Comparison of ENCODE assay signal across 8 cellular contexts in the genomic region with DNA sequence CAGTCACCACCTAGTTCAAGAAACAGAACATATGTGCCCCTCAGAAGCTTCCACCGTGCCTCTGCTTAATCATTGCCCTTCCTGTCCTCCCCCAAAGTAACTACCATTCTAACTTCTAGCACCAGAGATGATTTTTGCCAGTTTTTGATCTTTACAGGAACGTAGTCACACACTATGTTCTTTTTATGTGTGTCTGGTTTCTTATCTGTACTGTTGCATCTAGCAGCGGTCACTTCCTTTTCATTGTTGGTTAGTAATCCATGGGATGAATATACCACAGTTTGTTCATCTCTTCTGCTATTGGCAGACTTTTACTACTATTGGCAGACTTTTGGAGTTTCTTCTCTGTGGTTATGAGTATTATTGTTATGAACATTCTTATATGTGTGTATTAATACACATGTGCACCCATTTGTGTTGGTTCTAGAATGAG. TPM values are rescaled to one million over a fixed set of nuclear protein-coding genes. Genes with fewer than 3 reads are reported as not detected.
DNase-seq lines count a peak whose midpoint lies in the region; ATAC-seq and TF ChIP-seq lines count a peak whose summit lies in the region.

No MANE protein-coding gene starts in this region.

- H3K4me3 Mint-ChIP-seq in activated T-helper 2 cell treated with anti-CD3 and anti-CD28 coated beads, Interferon-gamma antibody, Interleukin-2, Interleukin-4, amounts not matched to agents 10 μg/mL and 5 μg/mL and 100 μg/mL, durations not matched to agents 14 hours and 24 hours and 36 hours (ENCODE audit: low read depth): peak overlapping the region; percentile 5
- H3K4me3 Mint-ChIP-seq in stimulated activated memory B cell treated with anti-CD40 and anti-IgM and Interleukin-4, amounts not matched to agents 10 μg/mL and 1 μg/mL and 100 μg/mL, for 72 hours: no peak overlapping the region

- peak overlapping the region; percentile 77 for H3K27ac ChIP-seq in left ventricle myocardium inferior (replicated peaks)
- H3K27ac ChIP-seq in heart left ventricle: peak overlapping the region in 5 of 12 donors; percentile 1 to 70 (median 29)
- H3K27ac ChIP-seq in urinary bladder (ENCODE audit: low read depth): peak overlapping the region; percentile 50

- 33 to 54% (median 38%) methylated on average over 3 of the region's 3 CpGs for WGBS in heart left ventricle, 4 donors
- WGBS in urinary bladder: 67% methylated on average over 3 of the region's 3 CpGs

- no peaks in the 10 kb centered on the region for H3K27me3 ChIP-seq in left ventricle myocardium inferior (ENCODE audit: low read depth)
- no peaks in the 10 kb centered on the region for H3K27me3 ChIP-seq in heart left ventricle

- H3K9me3 ChIP-seq in left ventricle myocardium inferior (replicated peaks): peaks cover 6% of the 10 kb centered on the region
- peaks cover 0 to 3% (median 0%) of the 10 kb centered on the region in 12 donors for H3K9me3 ChIP-seq in heart left ventricle

- H3K36me3 Mint-ChIP-seq in activated T-helper 2 cell treated with anti-CD3 and anti-CD28 coated beads, Interferon-gamma antibody, Interleukin-2, Interleukin-4, amounts not matched to agents 10 μg/mL and 5 μg/mL and 100 μg/mL, durations not matched to agents 14 hours and 24 hours and 36 hours (ENCODE audit: low read depth): peaks cover 64% of the 10 kb centered on the region
- H3K36me3 Mint-ChIP-seq in stimulated activated memory B cell treated with anti-CD40 and anti-IgM and Interleukin-4, amounts not matched to agents 10 μg/mL and 1 μg/mL and 100 μg/mL, for 72 hours: peaks cover 60% of the 10 kb centered on the region

- H3K36me3 ChIP-seq in left ventricle myocardium inferior: peaks cover 28% of the 10 kb centered on the region
- H3K36me3 ChIP-seq in heart left ventricle: peaks cover 0 to 53% (median 31%) of the 10 kb centered on the region in 9 donors
- no peaks in the 10 kb centered on the region for H3K36me3 ChIP-seq in urinary bladder (ENCODE audit: insufficient read depth)

- peaks cover 37% of the 10 kb centered on the region for H3K4me1 Mint-ChIP-seq in activated T-helper 2 cell treated with anti-CD3 and anti-CD28 coated beads, Interferon-gamma antibody, Interleukin-2, Interleukin-4, amounts not matched to agents 10 μg/mL and 5 μg/mL and 100 μg/mL, durations not matched to agents 14 hours and 24 hours and 36 hours (ENCODE audit: low read depth)
- H3K4me1 Mint-ChIP-seq in stimulated activated memory B cell treated with anti-CD40 and anti-IgM and Interleukin-4, amounts not matched to agents 10 μg/mL and 1 μg/mL and 100 μg/mL, for 72 hours: peaks cover 46% of the 10 kb centered on the region

- TF ChIP-seq CTCF in left ventricle myocardium inferior (IDR thresholded peaks at IDR 0.05; ENCODE audit: borderline replicate concordance): no peak
- no peak for TF ChIP-seq CTCF in heart left ventricle (IDR thresholded peaks at IDR 0.05)

- peak overlapping the region; percentile 16 for H3K27ac Mint-ChIP-seq in activated T-helper 2 cell treated with anti-CD3 and anti-CD28 coated beads, Interferon-gamma antibody, Interleukin-2, Interleukin-4, amounts not matched to agents 10 μg/mL and 5 μg/mL and 100 μg/mL, durations not matched to agents 14 hours and 24 hours and 36 hours
- no peak overlapping the region for H3K27ac Mint-ChIP-seq in stimulated activated memory B cell treated with anti-CD40 and anti-IgM and Interleukin-4, amounts not matched to agents 10 μg/mL and 1 μg/mL and 100 μg/mL, for 72 hours

- no peak overlapping the region for H3K4me3 ChIP-seq in left ventricle myocardium inferior
- H3K4me3 ChIP-seq in heart left ventricle: no peak overlapping the region
- no peak overlapping the region for H3K4me3 ChIP-seq in urinary bladder (ENCODE audit: low read depth, low read length)

- no peaks in the 10 kb centered on the region for H3K9me3 Mint-ChIP-seq in activated T-helper 2 cell treated with anti-CD3 and anti-CD28 coated beads, Interferon-gamma antibody, Interleukin-2, Interleukin-4, amounts not matched to agents 10 μg/mL and 5 μg/mL and 100 μg/mL, durations not matched to agents 14 hours and 24 hours and 36 hours
- H3K9me3 Mint-ChIP-seq in stimulated activated memory B cell treated with anti-CD40 and anti-IgM and Interleukin-4, amounts not matched to agents 10 μg/mL and 1 μg/mL and 100 μg/mL, for 72 hours: no peaks in the 10 kb centered on the region

- H3K27me3 Mint-ChIP-seq in activated T-helper 2 cell treated with anti-CD3 and anti-CD28 coated beads, Interferon-gamma antibody, Interleukin-2, Interleukin-4, amounts not matched to agents 10 μg/mL and 5 μg/mL and 100 μg/mL, durations not matched to agents 14 hours and 24 hours and 36 hours (ENCODE audit: low read depth): no peaks in the 10 kb centered on the region
- no peaks in the 10 kb centered on the region for H3K27me3 Mint-ChIP-seq in stimulated activated memory B cell treated with anti-CD40 and anti-IgM and Interleukin-4, amounts not matched to agents 10 μg/mL and 1 μg/mL and 100 μg/mL, for 72 hours

- peaks cover 76% of the 10 kb centered on the region for H3K4me1 ChIP-seq in left ventricle myocardium inferior
- peaks cover 20 to 66% (median 47%) of the 10 kb centered on the region in 12 donors for H3K4me1 ChIP-seq in heart left ventricle
- H3K4me1 ChIP-seq in urinary bladder (ENCODE audit: insufficient read depth): peaks cover 4% of the 10 kb centered on the region

- intact Hi-C loops in left ventricle myocardium inferior (cut with micrococcal nuclease): no loop called here
- intact Hi-C loops in heart left ventricle (cut with DNase I): no loop called here
- intact Hi-C loops in activated T-helper 2 cell treated with anti-CD3 and anti-CD28 coated beads, Interferon-gamma antibody, Interleukin-2, Interleukin-4, amounts not matched to agents 10 μg/mL and 5 μg/mL and 100 μg/mL, durations not matched to agents 14 hours and 24 hours and 36 hours (cut with micrococcal nuclease): loop anchor here (1.0 kb wide), 1 partner anchor 20 kb away; no protein-coding TSS in a partner anchor

- DNase-seq in left ventricle myocardium inferior: no peak
- DNase-seq in heart left ventricle: no peak
- DNase-seq in activated T-helper 2 cell treated with anti-CD3 and anti-CD28 coated beads, Interferon-gamma antibody, Interleukin-2, Interleukin-4, amounts not matched to agents 10 μg/mL and 5 μg/mL and 100 μg/mL, durations not matched to agents 14 hours and 24 hours and 36 hours (ENCODE audit: low spot score): no peak
- peak; percentile 81 for DNase-seq in iris pigment epithelial cell (ENCODE audit: low read depth)
- no peak for DNase-seq in foreskin melanocyte
- no peak for DNase-seq in H4 (ENCODE audit: low spot score)

- no peak for ATAC-seq in heart left ventricle
- no peak for ATAC-seq in stimulated activated memory B cell treated with anti-CD40 and anti-IgM and Interleukin-4, amounts not matched to agents 10 μg/mL and 1 μg/mL and 100 μg/mL, for 72 hours

- TF ChIP-seq POLR2A in heart left ventricle (IDR thresholded peaks at IDR 0.05): no peak

RNA-seq across cellular contexts. Expression of a gene that starts 34.6 kb away (rescaled TPM):
- total RNA-seq in left ventricle myocardium inferior (51.9 TPM), heart left ventricle (10 to 100 TPM; 25.4 to 65.3 (median 52.8) TPM), urinary bladder (50.3 TPM)
- polyA plus RNA-seq in heart left ventricle (10 to 100 TPM in 1 of 2 donors, 1 to 10 TPM in 1; 9.8 to 22.3 TPM), urinary bladder (29.8 TPM)
- 35.9 and 40.9 TPM in 2 replicates for total RNA-seq in activated T-helper 2 cell treated with anti-CD3 and anti-CD28 coated beads, Interferon-gamma antibody, Interleukin-2, Interleukin-4, amounts not matched to agents 10 μg/mL and 5 μg/mL and 100 μg/mL, durations not matched to agents 14 hours and 24 hours and 36 hours
- total RNA-seq in H4 (2014; rRNA removed; shearing (Covaris generic)): 10.8 and 27.0 TPM in 2 replicates
